Comparison of ENCODE assay signal across 8 cellular contexts in the genomic region with DNA sequence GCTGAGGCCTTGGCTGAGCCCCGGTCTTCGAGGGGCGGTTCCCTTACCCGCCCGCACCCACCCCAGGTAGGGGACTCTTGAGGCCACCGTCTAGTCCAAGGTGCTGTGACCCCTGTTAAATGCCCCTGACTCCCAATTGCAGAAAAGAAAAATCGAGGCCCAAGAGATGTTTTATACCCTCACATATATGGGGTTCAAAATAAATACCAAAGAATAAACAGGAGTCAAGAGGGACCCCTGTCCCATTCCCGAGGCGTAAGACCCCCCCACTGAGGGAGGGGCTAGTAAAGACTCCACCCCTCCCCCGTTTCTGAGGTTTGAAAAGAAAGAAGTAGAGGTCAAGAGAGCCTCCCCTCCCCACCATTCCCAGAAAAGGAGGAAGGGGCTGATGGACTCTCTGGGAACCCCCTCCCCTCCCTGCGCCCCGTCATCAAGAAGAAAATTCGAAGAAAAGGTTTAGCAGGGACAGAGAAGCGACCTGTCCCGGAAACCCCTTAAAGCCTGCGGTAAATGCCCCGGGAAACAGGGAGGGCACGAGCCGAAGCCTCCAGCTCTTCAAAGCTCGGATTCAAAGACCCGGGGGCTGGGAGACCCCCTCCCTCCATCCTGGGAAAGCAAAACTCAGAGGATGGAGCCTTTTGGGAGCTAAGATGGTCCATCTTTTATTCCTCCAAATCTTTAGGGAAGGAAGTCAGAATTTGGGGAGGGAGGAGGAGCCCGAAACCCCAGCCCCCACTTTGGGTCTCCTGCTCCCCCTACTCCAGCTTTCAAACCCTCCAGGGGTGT. TPM values are rescaled to one million over a fixed set of nuclear protein-coding genes. Genes with fewer than 3 reads are reported as not detected.
A peak's percentile ranks its signal among the peaks of the same experiment; 100 is the strongest.
DNase-seq lines count a peak whose midpoint lies in the region; ATAC-seq and TF ChIP-seq lines count a peak whose summit lies in the region.

No MANE protein-coding gene starts in this region.

- TSS peak; percentile 91 for BruUV-seq in PC-3 (replicated peaks; lab: Mats Ljungman, UMichigan)

- H3F3A ChIP-seq in PC-3 (ENCODE audit: low read length, unreplicated experiment), result no peaks in the 10 kb centered on the region

- CTCF ChIA-PET in PC-3 (lab: Charles Lee), result interaction anchor here (0.6 to 1.2 kb wide), 4 partner anchors 47 to 1424 kb away, joined by 3 to 6 read pairs (median 4); no protein-coding TSS in a partner anchor

- peak overlapping the region; percentile 92 for H3K4me2 ChIP-seq in PC-3 (ENCODE audit: low read length)

- POLR2A ChIA-PET in PC-3 (lab: Charles Lee; ENCODE audit: unreplicated experiment), result interaction anchor here (0.6 to 2.0 kb wide), 3 partner anchors 45 to 293 kb away, joined by 3 to 10 read pairs (median 3); partner anchors contain the start of gene JUND

- H3K4me1 ChIP-seq in PC-3 (ENCODE audit: insufficient read depth, low read length), result peaks cover 16% of the 10 kb centered on the region
- peaks cover 7 to 20% of the 10 kb centered on the region in 2 donors for H3K4me1 ChIP-seq in ascending aorta

- ATAC-seq in HG02973 (IDR thresholded peaks at IDR 0.05; ENCODE audit: unreplicated experiment) (peak; percentile 1), PC-3 (peak; percentile 12)

- H3K27ac ChIP-seq in PC-3 (ENCODE audit: low read length), result peak overlapping the region; percentile 10
- H3K27ac ChIP-seq in ascending aorta, result peak overlapping the region; percentile 95 to 98

- H2AFZ ChIP-seq in PC-3 (ENCODE audit: low read length), result peak overlapping the region; percentile 94

- H3K9ac ChIP-seq in PC-3 (ENCODE audit: low read length), result peak overlapping the region; percentile 67

- H3K9me2 ChIP-seq in PC-3 (replicated peaks; ENCODE audit: low read length), result no peaks in the 10 kb centered on the region

- H3K36me3 ChIP-seq in PC-3 (ENCODE audit: low read depth, low read length), result peaks cover 4% of the 10 kb centered on the region; the same call in 1 of the 2 replicates
- peaks cover 2 to 3% of the 10 kb centered on the region in 2 donors for H3K36me3 ChIP-seq in ascending aorta

- peak; percentile 41 for DNase-seq in stimulated activated CD4-positive, alpha-beta T cell treated with anti-CD3 and anti-CD28 coated beads, Interleukin-12 subunit alpha, Interleukin-12 subunit beta, amount 100 ng/mL, for 4 hours
- no peak for DNase-seq in stimulated activated CD4-positive, alpha-beta T cell treated with anti-CD3 and anti-CD28 coated beads, Interleukin-15, amount 100 ng/mL, for 24 hours
- no peak for DNase-seq in PC-3
- DNase-seq in ascending aorta (ENCODE audit: low spot score in 2 of 2), result peak in 1 of 2 donors; percentile 84
- DNase-seq in iPS-NIHi11 (ENCODE audit: low spot score), result peak; percentile 43
- peak; percentile 57 for DNase-seq in smooth muscle cell of the brain vasculature (ENCODE audit: low read depth, low spot score)
- DNase-seq in GM13976 (ENCODE audit: low spot score), result no peak

- H3K9me3 ChIP-seq in PC-3 (ENCODE audit: low read length) (no peaks in the 10 kb centered on the region), ascending aorta (no peaks in the 10 kb centered on the region)

- H3K4me3 ChIP-seq in PC-3 (ENCODE audit: low read length), result peak overlapping the region; percentile 90
- peak overlapping the region; percentile 68 to 83 for H3K4me3 ChIP-seq in ascending aorta

- H3K27me3 ChIP-seq in PC-3 (ENCODE audit: low read length), result no peaks in the 10 kb centered on the region
- H3K27me3 ChIP-seq in ascending aorta, result no peaks in the 10 kb centered on the region

- TF ChIP-seq CTCF in PC-3 (conservative IDR thresholded peaks at IDR 0.05; ENCODE audit: low read depth, low read length) (no peak), ascending aorta (IDR thresholded peaks at IDR 0.05) (no peak), GM13976 (IDR thresholded peaks at IDR 0.05; ENCODE audit: borderline replicate concordance, control extremely low read depth, extremely low read depth, insufficient read depth, missing control alignments) (no peak)

- intact Hi-C loops in PC-3 (cut with micrococcal nuclease), result loop anchor here (1.0 to 10.0 kb wide), 4 partner anchors 12 to 210 kb away; partner anchors contain the start of genes LSM4 and SSBP4
- intact Hi-C loops in ascending aorta (cut with DNase I), result loop anchor here (1.0 to 5.0 kb wide), 4 partner anchors 11 to 213 kb away; partner anchors contain the start of genes MPV17L2 and SSBP4

- no peaks in the 10 kb centered on the region for H4K20me1 ChIP-seq in PC-3 (ENCODE audit: low read length)

- H3K79me2 ChIP-seq in PC-3 (ENCODE audit: low read length), result peaks cover 23% of the 10 kb centered on the region

- in situ Hi-C loops in GM13976 (cut with MboI; ENCODE audit: low sequenced_read_pairs, unreplicated experiment), result no loop called here

RNA-seq across cellular contexts. Expression of gene RAB3A, which starts 0.7 kb away (rescaled TPM):
- 5.7 and 6.7 TPM in 2 replicates for total RNA-seq in PC-3 (2014; rRNA removed)
- 12.3 TPM for total RNA-seq in ascending aorta

RNA-seq across cellular contexts. Expression of gene MPV17L2, which starts 11.6 kb away (rescaled TPM):
- total RNA-seq in PC-3 (2014; rRNA removed) (34.2 and 44.7 TPM in 2 replicates), ascending aorta (9.5 TPM)

RNA-seq across cellular contexts. Expression of gene PDE4C, which starts 21.7 kb away (rescaled TPM):
- total RNA-seq in PC-3 (2014; rRNA removed) (1.8 TPM in 1 of 2 replicates, not detected in the other), ascending aorta (not detected)

RNA-seq across cellular contexts. Expression of gene IFI30, which starts 31.0 kb away (rescaled TPM):
- total RNA-seq in PC-3 (2014; rRNA removed), result 31.1 and 35.0 TPM in 2 replicates
- 35.1 TPM for total RNA-seq in ascending aorta

RNA-seq across cellular contexts. Expression of gene PIK3R2, which starts 51.6 kb away (rescaled TPM):
- 13.9 and 15.8 TPM in 2 replicates for total RNA-seq in PC-3 (2014; rRNA removed)
- 43.1 TPM for total RNA-seq in ascending aorta

Comparison
In these comparisons a context has a peak if more than half of its experiments do, and no peak if none do; other contexts are left out.
1. DNase-seq: peak in stimulated activated CD4-positive, alpha-beta T cell treated with anti-CD3 and anti-CD28 coated beads, Interleukin-12 subunit alpha, Interleukin-12 subunit beta, amount 100 ng/mL, for 4 hours (single experiment), iPS-NIHi11 (single experiment) and smooth muscle cell of the brain vasculature (single experiment); none in stimulated activated CD4-positive, alpha-beta T cell treated with anti-CD3 and anti-CD28 coated beads, Interleukin-15, amount 100 ng/mL, for 24 hours (single experiment), PC-3 (single experiment) and GM13976 (single experiment).